In the genomic region with DNA sequence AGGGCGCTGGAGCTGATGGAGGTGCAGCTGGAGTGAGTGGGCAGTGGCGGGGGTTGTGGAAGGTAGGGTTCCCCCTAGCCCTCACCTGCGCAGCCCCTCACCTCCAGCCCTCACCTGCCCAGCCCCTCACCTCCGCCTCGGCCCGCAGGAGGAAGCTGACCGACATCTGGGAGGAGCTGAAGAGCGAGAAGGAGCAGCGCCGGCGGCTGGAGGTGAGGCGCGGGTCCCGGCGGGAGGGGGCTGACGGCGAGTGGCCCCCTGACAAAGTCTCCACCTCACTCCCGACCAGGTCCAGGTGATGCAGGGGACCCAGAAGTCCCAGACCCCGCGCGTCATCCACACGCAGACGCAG, we compare ENCODE assay signal across 1 cellular context.
TF ChIP-seq lines count a peak whose summit lies in the region.

No MANE protein-coding gene starts in this region.

TF ChIP-seq in GM23338, 12 proteins besides CTCF, POLR2A, EP300 and RAD21 (continued from another document):
- TF ChIP-seq, protein P1, sequence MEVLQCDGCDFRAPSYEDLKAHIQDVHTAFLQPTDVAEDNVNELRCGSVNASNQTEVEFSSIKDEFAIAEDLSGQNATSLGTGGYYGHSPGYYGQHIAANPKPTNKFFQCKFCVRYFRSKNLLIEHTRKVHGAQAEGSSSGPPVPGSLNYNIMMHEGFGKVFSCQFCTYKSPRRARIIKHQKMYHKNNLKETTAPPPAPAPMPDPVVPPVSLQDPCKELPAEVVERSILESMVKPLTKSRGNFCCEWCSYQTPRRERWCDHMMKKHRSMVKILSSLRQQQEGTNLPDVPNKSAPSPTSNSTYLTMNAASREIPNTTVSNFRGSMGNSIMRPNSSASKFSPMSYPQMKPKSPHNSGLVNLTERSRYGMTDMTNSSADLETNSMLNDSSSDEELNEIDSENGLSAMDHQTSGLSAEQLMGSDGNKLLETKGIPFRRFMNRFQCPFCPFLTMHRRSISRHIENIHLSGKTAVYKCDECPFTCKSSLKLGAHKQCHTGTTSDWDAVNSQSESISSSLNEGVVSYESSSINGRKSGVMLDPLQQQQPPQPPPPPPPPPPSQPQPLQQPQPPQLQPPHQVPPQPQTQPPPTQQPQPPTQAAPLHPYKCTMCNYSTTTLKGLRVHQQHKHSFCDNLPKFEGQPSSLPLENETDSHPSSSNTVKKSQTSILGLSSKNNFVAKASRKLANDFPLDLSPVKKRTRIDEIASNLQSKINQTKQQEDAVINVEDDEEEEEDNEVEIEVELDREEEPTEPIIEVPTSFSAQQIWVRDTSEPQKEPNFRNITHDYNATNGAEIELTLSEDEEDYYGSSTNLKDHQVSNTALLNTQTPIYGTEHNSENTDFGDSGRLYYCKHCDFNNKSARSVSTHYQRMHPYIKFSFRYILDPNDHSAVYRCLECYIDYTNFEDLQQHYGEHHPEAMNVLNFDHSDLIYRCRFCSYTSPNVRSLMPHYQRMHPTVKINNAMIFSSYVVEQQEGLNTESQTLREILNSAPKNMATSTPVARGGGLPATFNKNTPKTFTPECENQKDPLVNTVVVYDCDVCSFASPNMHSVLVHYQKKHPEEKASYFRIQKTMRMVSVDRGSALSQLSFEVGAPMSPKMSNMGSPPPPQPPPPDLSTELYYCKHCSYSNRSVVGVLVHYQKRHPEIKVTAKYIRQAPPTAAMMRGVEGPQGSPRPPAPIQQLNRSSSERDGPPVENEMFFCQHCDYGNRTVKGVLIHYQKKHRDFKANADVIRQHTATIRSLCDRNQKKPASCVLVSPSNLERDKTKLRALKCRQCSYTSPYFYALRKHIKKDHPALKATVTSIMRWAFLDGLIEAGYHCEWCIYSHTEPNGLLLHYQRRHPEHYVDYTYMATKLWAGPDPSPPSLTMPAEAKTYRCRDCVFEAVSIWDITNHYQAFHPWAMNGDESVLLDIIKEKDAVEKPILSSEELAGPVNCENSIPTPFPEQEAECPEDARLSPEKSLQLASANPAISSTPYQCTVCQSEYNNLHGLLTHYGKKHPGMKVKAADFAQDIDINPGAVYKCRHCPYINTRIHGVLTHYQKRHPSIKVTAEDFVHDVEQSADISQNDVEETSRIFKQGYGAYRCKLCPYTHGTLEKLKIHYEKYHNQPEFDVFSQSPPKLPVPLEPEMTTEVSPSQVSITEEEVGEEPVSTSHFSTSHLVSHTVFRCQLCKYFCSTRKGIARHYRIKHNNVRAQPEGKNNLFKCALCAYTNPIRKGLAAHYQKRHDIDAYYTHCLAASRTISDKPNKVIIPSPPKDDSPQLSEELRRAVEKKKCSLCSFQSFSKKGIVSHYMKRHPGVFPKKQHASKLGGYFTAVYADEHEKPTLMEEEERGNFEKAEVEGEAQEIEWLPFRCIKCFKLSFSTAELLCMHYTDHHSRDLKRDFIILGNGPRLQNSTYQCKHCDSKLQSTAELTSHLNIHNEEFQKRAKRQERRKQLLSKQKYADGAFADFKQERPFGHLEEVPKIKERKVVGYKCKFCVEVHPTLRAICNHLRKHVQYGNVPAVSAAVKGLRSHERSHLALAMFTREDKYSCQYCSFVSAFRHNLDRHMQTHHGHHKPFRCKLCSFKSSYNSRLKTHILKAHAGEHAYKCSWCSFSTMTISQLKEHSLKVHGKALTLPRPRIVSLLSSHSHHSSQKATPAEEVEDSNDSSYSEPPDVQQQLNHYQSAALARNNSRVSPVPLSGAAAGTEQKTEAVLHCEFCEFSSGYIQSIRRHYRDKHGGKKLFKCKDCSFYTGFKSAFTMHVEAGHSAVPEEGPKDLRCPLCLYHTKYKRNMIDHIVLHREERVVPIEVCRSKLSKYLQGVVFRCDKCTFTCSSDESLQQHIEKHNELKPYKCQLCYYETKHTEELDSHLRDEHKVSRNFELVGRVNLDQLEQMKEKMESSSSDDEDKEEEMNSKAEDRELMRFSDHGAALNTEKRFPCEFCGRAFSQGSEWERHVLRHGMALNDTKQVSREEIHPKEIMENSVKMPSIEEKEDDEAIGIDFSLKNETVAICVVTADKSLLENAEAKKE (CRISPR knock-in tag; IDR thresholded peaks at IDR 0.05): no peak
- TF ChIP-seq EZH2 (IDR thresholded peaks at IDR 0.05; ENCODE audit: low read depth, unreplicated experiment) (no peak), NANOG (IDR thresholded peaks at IDR 0.05; ENCODE audit: borderline replicate concordance) (no peak), ZNF331 (CRISPR knock-in tag; IDR thresholded peaks at IDR 0.05; ENCODE audit: low read depth) (no peak), CREB1 (CRISPR knock-in tag; IDR thresholded peaks at IDR 0.05; ENCODE audit: low read depth) (no peak), STAT1 (IDR thresholded peaks at IDR 0.05; ENCODE audit: unreplicated experiment) (no peak), POLR2AphosphoS5 (IDR thresholded peaks at IDR 0.05; ENCODE audit: low read depth) (no peak), ZNF114 (CRISPR knock-in tag; IDR thresholded peaks at IDR 0.05) (no peak), EZH2phosphoT487 (IDR thresholded peaks at IDR 0.05; ENCODE audit: unreplicated experiment) (no peak)
- TF ChIP-seq, protein P2, sequence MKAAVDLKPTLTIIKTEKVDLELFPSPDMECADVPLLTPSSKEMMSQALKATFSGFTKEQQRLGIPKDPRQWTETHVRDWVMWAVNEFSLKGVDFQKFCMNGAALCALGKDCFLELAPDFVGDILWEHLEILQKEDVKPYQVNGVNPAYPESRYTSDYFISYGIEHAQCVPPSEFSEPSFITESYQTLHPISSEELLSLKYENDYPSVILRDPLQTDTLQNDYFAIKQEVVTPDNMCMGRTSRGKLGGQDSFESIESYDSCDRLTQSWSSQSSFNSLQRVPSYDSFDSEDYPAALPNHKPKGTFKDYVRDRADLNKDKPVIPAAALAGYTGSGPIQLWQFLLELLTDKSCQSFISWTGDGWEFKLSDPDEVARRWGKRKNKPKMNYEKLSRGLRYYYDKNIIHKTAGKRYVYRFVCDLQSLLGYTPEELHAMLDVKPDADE (IDR thresholded peaks at IDR 0.05): no peak
- TF ChIP-seq, protein P3, sequence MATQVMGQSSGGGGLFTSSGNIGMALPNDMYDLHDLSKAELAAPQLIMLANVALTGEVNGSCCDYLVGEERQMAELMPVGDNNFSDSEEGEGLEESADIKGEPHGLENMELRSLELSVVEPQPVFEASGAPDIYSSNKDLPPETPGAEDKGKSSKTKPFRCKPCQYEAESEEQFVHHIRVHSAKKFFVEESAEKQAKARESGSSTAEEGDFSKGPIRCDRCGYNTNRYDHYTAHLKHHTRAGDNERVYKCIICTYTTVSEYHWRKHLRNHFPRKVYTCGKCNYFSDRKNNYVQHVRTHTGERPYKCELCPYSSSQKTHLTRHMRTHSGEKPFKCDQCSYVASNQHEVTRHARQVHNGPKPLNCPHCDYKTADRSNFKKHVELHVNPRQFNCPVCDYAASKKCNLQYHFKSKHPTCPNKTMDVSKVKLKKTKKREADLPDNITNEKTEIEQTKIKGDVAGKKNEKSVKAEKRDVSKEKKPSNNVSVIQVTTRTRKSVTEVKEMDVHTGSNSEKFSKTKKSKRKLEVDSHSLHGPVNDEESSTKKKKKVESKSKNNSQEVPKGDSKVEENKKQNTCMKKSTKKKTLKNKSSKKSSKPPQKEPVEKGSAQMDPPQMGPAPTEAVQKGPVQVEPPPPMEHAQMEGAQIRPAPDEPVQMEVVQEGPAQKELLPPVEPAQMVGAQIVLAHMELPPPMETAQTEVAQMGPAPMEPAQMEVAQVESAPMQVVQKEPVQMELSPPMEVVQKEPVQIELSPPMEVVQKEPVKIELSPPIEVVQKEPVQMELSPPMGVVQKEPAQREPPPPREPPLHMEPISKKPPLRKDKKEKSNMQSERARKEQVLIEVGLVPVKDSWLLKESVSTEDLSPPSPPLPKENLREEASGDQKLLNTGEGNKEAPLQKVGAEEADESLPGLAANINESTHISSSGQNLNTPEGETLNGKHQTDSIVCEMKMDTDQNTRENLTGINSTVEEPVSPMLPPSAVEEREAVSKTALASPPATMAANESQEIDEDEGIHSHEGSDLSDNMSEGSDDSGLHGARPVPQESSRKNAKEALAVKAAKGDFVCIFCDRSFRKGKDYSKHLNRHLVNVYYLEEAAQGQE (IDR thresholded peaks at IDR 0.05; ENCODE audit: unreplicated experiment): no peak
TF ChIP-seq in GM23338: peak in this region for 0.
